In the genomic region with DNA sequence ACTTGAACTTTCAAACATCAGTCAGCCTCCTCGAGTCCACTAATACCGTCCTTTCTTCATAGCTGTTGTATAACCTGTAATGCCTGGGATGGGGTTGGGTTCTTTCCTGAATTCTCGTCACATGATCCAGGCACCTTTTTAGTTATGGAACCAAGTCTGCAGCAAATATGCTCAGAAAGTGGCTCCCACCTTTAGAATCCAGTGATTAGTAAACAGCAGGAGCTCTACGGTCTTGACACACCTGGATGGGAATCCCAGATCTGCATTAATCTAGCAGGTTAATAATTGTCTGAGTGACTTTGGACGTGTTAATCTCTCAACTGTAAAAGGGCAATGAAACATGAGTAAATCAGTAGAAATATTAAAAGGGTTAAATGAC, we compare ENCODE assay signal across 8 cellular contexts. TPM values are rescaled to one million over a fixed set of nuclear protein-coding genes. Genes with fewer than 3 reads are reported as not detected.
A peak's percentile ranks its signal among the peaks of the same experiment; 100 is the strongest.
DNase-seq lines count a peak whose midpoint lies in the region; ATAC-seq, FAIRE-seq and TF ChIP-seq lines count a peak whose summit lies in the region.

No MANE protein-coding gene starts in this region.

- H3K36me3 ChIP-seq in kidney (ENCODE audit: control insufficient read depth in 1 of 2, insufficient read depth in 2 of 2, low read length in 2 of 2) = no peaks in the 10 kb centered on the region

- no peaks in the 10 kb centered on the region for H3K36me3 Mint-ChIP-seq in activated CD4-positive, alpha-beta T cell treated with anti-CD3 and anti-CD28 coated beads for 36 hours (ENCODE audit: low read depth)
- no peaks in the 10 kb centered on the region for H3K36me3 Mint-ChIP-seq in activated CD8-positive, alpha-beta T cell treated with anti-CD3 and anti-CD28 coated beads, Interleukin-2, amount 10 ng/mL, durations not matched to agents 7 days and 5 days (ENCODE audit: low read depth)

- H3K9me3 ChIP-seq in kidney (ENCODE audit: control insufficient read depth in 1 of 2, low read length in 2 of 2) = no peaks in the 10 kb centered on the region

- peaks cover 31% of the 10 kb centered on the region for H3K4me1 Mint-ChIP-seq in activated CD4-positive, alpha-beta T cell treated with anti-CD3 and anti-CD28 coated beads for 36 hours
- peaks cover 36% of the 10 kb centered on the region for H3K4me1 Mint-ChIP-seq in activated CD8-positive, alpha-beta T cell treated with anti-CD3 and anti-CD28 coated beads, Interleukin-2, amount 10 ng/mL, durations not matched to agents 7 days and 5 days (ENCODE audit: low read depth)

- H3K4me3 Mint-ChIP-seq in activated CD4-positive, alpha-beta T cell treated with anti-CD3 and anti-CD28 coated beads for 36 hours = peak overlapping the region; percentile 63
- H3K4me3 Mint-ChIP-seq in activated CD8-positive, alpha-beta T cell treated with anti-CD3 and anti-CD28 coated beads, Interleukin-2, amount 10 ng/mL, durations not matched to agents 7 days and 5 days = peak overlapping the region; percentile 61

- peak overlapping the region; percentile 66 to 72 for H3K4me3 ChIP-seq in kidney (ENCODE audit: low read length in 2 of 2)

- DNase-seq in activated CD4-positive, alpha-beta T cell treated with anti-CD3 and anti-CD28 coated beads for 36 hours = no peak
- no peak for DNase-seq in activated CD4-positive, alpha-beta T cell treated with anti-CD3 and anti-CD28 coated beads, Interleukin-2, amount 50 U/mL, for 48 hours
- DNase-seq in activated CD8-positive, alpha-beta T cell treated with anti-CD3 and anti-CD28 coated beads, Interleukin-2, amount 10 ng/mL, durations not matched to agents 7 days and 5 days = no peak
- no peak for DNase-seq in kidney
- DNase-seq in substantia nigra (lab: John Stamatoyannopoulos, UW) = no peak
- no peak for DNase-seq in GM20000 (ENCODE audit: low spot score)
- no peak for DNase-seq in GM12891 (ENCODE audit: insufficient read length, low spot score)
- DNase-seq in GOT3 (lab: John Stamatoyannopoulos, UW) = no peak

- no peak for ATAC-seq in activated CD4-positive, alpha-beta T cell treated with anti-CD3 and anti-CD28 coated beads for 36 hours
- no peak for ATAC-seq in activated CD8-positive, alpha-beta T cell treated with anti-CD3 and anti-CD28 coated beads, Interleukin-2, amount 10 ng/mL, durations not matched to agents 7 days and 5 days

- TF ChIP-seq POLR2A in GM12891 (IDR thresholded peaks at IDR 0.05; ENCODE audit: low read depth, low read length) = no peak

- CTCF ChIA-PET in activated CD4-positive, alpha-beta T cell treated with anti-CD3 and anti-CD28 coated beads for 36 hours (lab: Charles Lee) = interaction anchor here (1.0 kb wide), 1 partner anchor 183 kb away, joined by 5 read pairs; no protein-coding TSS in a partner anchor
- CTCF ChIA-PET in activated CD8-positive, alpha-beta T cell treated with anti-CD3 and anti-CD28 coated beads, Interleukin-2, amount 10 ng/mL, durations not matched to agents 7 days and 5 days (lab: Charles Lee) = interaction anchor here (1.0 to 1.5 kb wide), 3 partner anchors 22 to 183 kb away, joined by 3 to 4 read pairs (median 4); partner anchors contain the start of gene LPIN3

- no peaks in the 10 kb centered on the region for H3K27me3 Mint-ChIP-seq in activated CD4-positive, alpha-beta T cell treated with anti-CD3 and anti-CD28 coated beads for 36 hours
- peaks cover 4% of the 10 kb centered on the region for H3K27me3 Mint-ChIP-seq in activated CD8-positive, alpha-beta T cell treated with anti-CD3 and anti-CD28 coated beads, Interleukin-2, amount 10 ng/mL, durations not matched to agents 7 days and 5 days (ENCODE audit: low read depth)

- H3K4me1 ChIP-seq in kidney (ENCODE audit: control insufficient read depth in 1 of 2, insufficient read depth in 1 of 2, low read depth in 1 of 2, low read length in 2 of 2) = peaks cover 6 to 11% of the 10 kb centered on the region in 2 donors

- H3K27ac ChIP-seq in kidney (ENCODE audit: low read depth in 2 of 2, low read length in 2 of 2) = peak overlapping the region; percentile 69 to 77
- peak overlapping the region; percentile 71 for H3K27ac ChIP-seq in substantia nigra (ENCODE audit: low read depth, low read length, poor library complexity, severe bottlenecking)

- no peaks in the 10 kb centered on the region for H3K9me3 Mint-ChIP-seq in activated CD4-positive, alpha-beta T cell treated with anti-CD3 and anti-CD28 coated beads for 36 hours (ENCODE audit: low read depth)
- H3K9me3 Mint-ChIP-seq in activated CD8-positive, alpha-beta T cell treated with anti-CD3 and anti-CD28 coated beads, Interleukin-2, amount 10 ng/mL, durations not matched to agents 7 days and 5 days (ENCODE audit: insufficient read depth) = no peaks in the 10 kb centered on the region

- peak overlapping the region; percentile 58 for H3K27ac Mint-ChIP-seq in activated CD4-positive, alpha-beta T cell treated with anti-CD3 and anti-CD28 coated beads for 36 hours
- no peak overlapping the region for H3K27ac Mint-ChIP-seq in activated CD8-positive, alpha-beta T cell treated with anti-CD3 and anti-CD28 coated beads, Interleukin-2, amount 10 ng/mL, durations not matched to agents 7 days and 5 days

- TF ChIP-seq CTCF in kidney (IDR thresholded peaks at IDR 0.05; ENCODE audit: borderline replicate concordance, extremely low read depth, insufficient read depth) (no peak), GM20000 (IDR thresholded peaks at IDR 0.05; ENCODE audit: extremely low read depth, missing control alignments) (no peak)

- POLR2A ChIA-PET in activated CD4-positive, alpha-beta T cell treated with anti-CD3 and anti-CD28 coated beads for 36 hours (lab: Charles Lee) = no interaction called here
- POLR2A ChIA-PET in activated CD8-positive, alpha-beta T cell treated with anti-CD3 and anti-CD28 coated beads, Interleukin-2, amount 10 ng/mL, durations not matched to agents 7 days and 5 days (lab: Charles Lee) = no interaction called here

- intact Hi-C loops in activated CD4-positive, alpha-beta T cell treated with anti-CD3 and anti-CD28 coated beads for 36 hours (cut with DNase I, micrococcal nuclease) = no loop called here
- intact Hi-C loops in kidney (cut with DNase I) = loop anchor here (10.0 kb wide), 1 partner anchor 63 kb away; no protein-coding TSS in a partner anchor

- FAIRE-seq in kidney (lab: Jason Lieb, UNC) (no peak), GM12891 (lab: Jason Lieb, UNC) (no peak)

- H3K9ac ChIP-seq in kidney (ENCODE audit: low read length in 2 of 2) = peak overlapping the region; percentile 54 to 63

TF ChIP-seq in GM12891, 5 proteins besides CTCF, POLR2A, EP300 and RAD21:
- no peak for TF ChIP-seq TAF1 (IDR thresholded peaks at IDR 0.05; ENCODE audit: low read depth, low read length)

RNA-seq across cellular contexts. Expression of gene ZHX3, which starts 0.7 kb away (rescaled TPM):
- total RNA-seq in activated CD4-positive, alpha-beta T cell treated with anti-CD3 and anti-CD28 coated beads for 36 hours = 10 to 100 TPM; 12.8 to 15.4 TPM
- total RNA-seq in activated CD8-positive, alpha-beta T cell treated with anti-CD3 and anti-CD28 coated beads, Interleukin-2, amount 10 ng/mL, durations not matched to agents 7 days and 5 days = 10 to 100 TPM; 11.9 to 15.0 TPM
- total RNA-seq in kidney = 153 TPM
- 24.7 TPM for polyA plus RNA-seq in kidney (ENCODE audit: insufficient read depth, low read depth, low replicate concordance)
- polyA plus RNA-seq in GM12891 (2012; ENCODE audit: low read depth, missing spikeins) = 3.0 TPM

RNA-seq across cellular contexts. Expression of gene LPIN3, which starts 22.4 kb away (rescaled TPM):
- 1 to 10 TPM; 4.0 TPM for total RNA-seq in activated CD4-positive, alpha-beta T cell treated with anti-CD3 and anti-CD28 coated beads for 36 hours
- total RNA-seq in activated CD8-positive, alpha-beta T cell treated with anti-CD3 and anti-CD28 coated beads, Interleukin-2, amount 10 ng/mL, durations not matched to agents 7 days and 5 days = under 1 TPM; 0.74 to 0.91 TPM
- 31.6 TPM for total RNA-seq in kidney
- 29.4 TPM for polyA plus RNA-seq in kidney (ENCODE audit: insufficient read depth, low read depth, low replicate concordance)
- 0.58 TPM for polyA plus RNA-seq in GM12891 (2012; ENCODE audit: low read depth, missing spikeins)

RNA-seq across cellular contexts. Expression of gene EMILIN3, which starts 48.4 kb away (rescaled TPM):
- under 1 TPM; 0.05 to 0.16 TPM for total RNA-seq in activated CD4-positive, alpha-beta T cell treated with anti-CD3 and anti-CD28 coated beads for 36 hours
- not detected for total RNA-seq in activated CD8-positive, alpha-beta T cell treated with anti-CD3 and anti-CD28 coated beads, Interleukin-2, amount 10 ng/mL, durations not matched to agents 7 days and 5 days
- total RNA-seq in kidney = 0.50 TPM
- polyA plus RNA-seq in kidney (ENCODE audit: insufficient read depth, low read depth, low replicate concordance) = 0.32 TPM
- not detected for polyA plus RNA-seq in GM12891 (2012; ENCODE audit: low read depth, missing spikeins)
